In genomic region chr7:121235221-121235620, GRCh38 we compare ENCODE assay signal across 28 cellular contexts.
"Had no signal": no experiment of that assay in that cellular context is flagged by ENCODE, and none has a peak within 500 bp of the region (broad histone marks: within the 10 kb centered on the region; RNA-seq: fewer than 3 reads in every experiment).

No MANE protein-coding gene starts in this region.

- H3K9me3 Mint-ChIP-seq: endodermal cell; stimulated activated naive CD8-positive, alpha-beta T cell treated with anti-CD3 and anti-CD28 coated beads, Interleukin-15, amount 100 ng/mL, for 72 hours had no signal

- H3K27me3 ChIP-seq: hepatocyte, right lobe of liver, spleen, testis, tibial nerve, upper lobe of right lung, vagina had no signal

- H3K4me3 Mint-ChIP-seq: endodermal cell; natural killer cell treated with Interleukin-12 subunit alpha and Interleukin-12 subunit beta and Interleukin-15 and Interleukin-18, amount 100 ng/mL, for 72 hours; stimulated activated naive B cell treated with anti-CD40 and anti-IgM and Interleukin-4, amounts not matched to agents 10 μg/mL and 1 μg/mL and 100 μg/mL, for 72 hours; stimulated activated naive CD8-positive, alpha-beta T cell treated with anti-CD3 and anti-CD28 coated beads, Interleukin-15, amount 100 ng/mL, for 72 hours had no signal

- ATAC-seq: left colon; left ventricle myocardium superior; natural killer cell treated with Interleukin-12 subunit alpha and Interleukin-12 subunit beta and Interleukin-15 and Interleukin-18, amount 100 ng/mL, for 72 hours; right lobe of liver; stimulated activated naive B cell treated with anti-CD40 and anti-IgM and Interleukin-4, amounts not matched to agents 10 μg/mL and 1 μg/mL and 100 μg/mL, for 72 hours; stimulated activated naive CD8-positive, alpha-beta T cell treated with anti-CD3 and anti-CD28 coated beads, Interleukin-15, amount 100 ng/mL, for 72 hours; upper lobe of right lung had no signal

- H3K4me2 ChIP-seq: hepatocyte had no signal

- H3K9me3 ChIP-seq: prostate gland, right lobe of liver, spleen, testis, tibial nerve, upper lobe of right lung, vagina had no signal

- H3K4me1 ChIP-seq: parathyroid adenoma, prostate gland, right lobe of liver, spleen, testis, tibial nerve, upper lobe of right lung, vagina had no signal

- H3K27ac Mint-ChIP-seq: endodermal cell; natural killer cell treated with Interleukin-12 subunit alpha and Interleukin-12 subunit beta and Interleukin-15 and Interleukin-18, amount 100 ng/mL, for 72 hours; stimulated activated naive B cell treated with anti-CD40 and anti-IgM and Interleukin-4, amounts not matched to agents 10 μg/mL and 1 μg/mL and 100 μg/mL, for 72 hours; stimulated activated naive CD8-positive, alpha-beta T cell treated with anti-CD3 and anti-CD28 coated beads, Interleukin-15, amount 100 ng/mL, for 72 hours had no signal

- H3K9ac ChIP-seq: parathyroid adenoma had no signal

- H2AFZ ChIP-seq: hepatocyte, parathyroid adenoma had no signal

- H3K36me3 Mint-ChIP-seq: natural killer cell treated with Interleukin-12 subunit alpha and Interleukin-12 subunit beta and Interleukin-15 and Interleukin-18, amount 100 ng/mL, for 72 hours had no signal

- H3K27me3 Mint-ChIP-seq: stimulated activated naive B cell treated with anti-CD40 and anti-IgM and Interleukin-4, amounts not matched to agents 10 μg/mL and 1 μg/mL and 100 μg/mL, for 72 hours had no signal

- H3K79me2 ChIP-seq: hepatocyte, parathyroid adenoma had no signal

- H3K27ac ChIP-seq: hepatocyte, parathyroid adenoma, prostate gland, right lobe of liver, spleen, testis, tibial nerve, upper lobe of right lung, vagina had no signal

- H3K36me3 ChIP-seq: prostate gland, upper lobe of right lung, vagina had no signal

- H3K4me3 ChIP-seq: hepatocyte, lung, prostate gland, right lobe of liver, spleen, testis, tibial nerve, upper lobe of right lung, vagina had no signal

- DNase-seq: effector CD4-positive, alpha-beta T cell; endodermal cell; erythroblast; foreskin melanocyte; head of caudate nucleus; left colon; left ventricle myocardium superior; mesenchymal stem cell; midbrain; occipital lobe; retina; right lobe of liver; spleen; stimulated activated CD4-positive, alpha-beta T cell treated with anti-CD3 and anti-CD28 coated beads, Interleukin-15, amount 100 ng/mL, for 24 hours; stimulated activated CD4-positive, alpha-beta T cell treated with anti-CD3 and anti-CD28 coated beads, Interleukin-2, amount 100 ng/mL, for 24 hours; stimulated activated CD4-positive, alpha-beta T cell treated with anti-CD3 and anti-CD28 coated beads, Interleukin-4, amount 100 ng/mL, for 4 hours; stimulated activated naive B cell treated with anti-CD40 and anti-IgM and Interleukin-4, amounts not matched to agents 10 μg/mL and 1 μg/mL and 100 μg/mL, for 72 hours; stimulated activated naive CD8-positive, alpha-beta T cell treated with anti-CD3 and anti-CD28 coated beads, Interleukin-15, amount 100 ng/mL, for 72 hours; testis; upper lobe of right lung had no signal

- FAIRE-seq: endothelial cell of umbilical vein had no signal

- H3K4me1 Mint-ChIP-seq: endodermal cell; stimulated activated naive CD8-positive, alpha-beta T cell treated with anti-CD3 and anti-CD28 coated beads, Interleukin-15, amount 100 ng/mL, for 72 hours had no signal
